Comparison of ENCODE assay signal across 16 cellular contexts in the genomic region with DNA sequence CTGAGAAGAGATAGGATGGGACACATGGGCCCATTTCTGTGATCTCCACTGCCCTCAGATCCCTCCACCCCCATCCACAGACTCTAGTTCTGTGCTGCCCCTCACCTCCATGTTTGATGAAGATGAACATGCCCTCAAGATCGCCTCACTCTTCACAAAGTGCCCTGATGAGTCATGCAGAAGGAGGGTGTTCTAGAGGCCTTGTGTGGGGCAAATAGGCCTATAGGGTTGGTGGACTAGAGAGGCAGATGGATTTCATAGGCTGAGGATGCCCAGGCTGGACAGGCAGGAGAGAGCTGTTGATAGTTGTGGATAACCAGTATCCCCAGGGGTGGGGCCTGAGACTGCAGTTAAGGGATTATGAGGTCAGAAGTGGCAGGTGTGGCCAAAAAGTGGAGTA. TPM values are rescaled to one million over a fixed set of nuclear protein-coding genes. Genes with fewer than 3 reads are reported as not detected.
A peak's percentile ranks its signal among the peaks of the same experiment; 100 is the strongest.
DNase-seq lines count a peak whose midpoint lies in the region; ATAC-seq and TF ChIP-seq lines count a peak whose summit lies in the region.
"Had no signal": no experiment of that assay in that cellular context is flagged by ENCODE, and none has a peak within 500 bp of the region (broad histone marks: within the 10 kb centered on the region; RNA-seq: fewer than 3 reads in every experiment).

TSS of gene CXorf65 (minus strand) at position 314 of the 400 bp plus-strand sequence. CDS start at position 130, 184 bp downstream.

- H3K9ac ChIP-seq in neural progenitor cell, result no peak within 1 kb of the TSS

- peak within 1 kb of the TSS; percentile 100 for H3K4me3 Mint-ChIP-seq in activated T-helper 2 cell treated with anti-CD3 and anti-CD28 coated beads, Interferon-gamma antibody, Interleukin-2, Interleukin-4, amounts not matched to agents 10 μg/mL and 5 μg/mL and 100 μg/mL, durations not matched to agents 14 hours and 24 hours and 36 hours (ENCODE audit: low read depth)
- peak within 1 kb of the TSS; percentile 43 for H3K4me3 Mint-ChIP-seq in neural progenitor cell
- H3K4me3 Mint-ChIP-seq: dendritic cell treated with granulocyte-macrophage colony-stimulating factor and Interleukin-4, amounts not matched to agents 40 ng/mL and 50 ng/mL, for 4 days had no signal

- TF ChIP-seq CTCF in neural progenitor cell (IDR thresholded peaks at IDR 0.05), result no peak

- no peak for ATAC-seq in GM21786 (IDR thresholded peaks at IDR 0.05; ENCODE audit: unreplicated experiment)
- ATAC-seq: gastrocnemius medialis, left lung had no signal

- peaks cover 75% of the 10 kb centered on the region for H3K36me3 Mint-ChIP-seq in activated T-helper 2 cell treated with anti-CD3 and anti-CD28 coated beads, Interferon-gamma antibody, Interleukin-2, Interleukin-4, amounts not matched to agents 10 μg/mL and 5 μg/mL and 100 μg/mL, durations not matched to agents 14 hours and 24 hours and 36 hours (ENCODE audit: low read depth)
- H3K36me3 Mint-ChIP-seq in neural progenitor cell, result no peaks in the 10 kb centered on the region

- peak within 1 kb of the TSS; percentile 99 for H3K27ac ChIP-seq in KOPT-K1 (ENCODE audit: low read depth, low read length, poor library complexity, severe bottlenecking)
- H3K27ac ChIP-seq in neural progenitor cell, result no peak within 1 kb of the TSS
- H3K27ac ChIP-seq: gastrocnemius medialis, left lung, tibial nerve had no signal

- intact Hi-C loops in activated T-helper 2 cell treated with anti-CD3 and anti-CD28 coated beads, Interferon-gamma antibody, Interleukin-2, Interleukin-4, amounts not matched to agents 10 μg/mL and 5 μg/mL and 100 μg/mL, durations not matched to agents 14 hours and 24 hours and 36 hours (cut with micrococcal nuclease), result no loop called here

- no peaks in the 10 kb centered on the region for H4K20me1 ChIP-seq in neural progenitor cell (ENCODE audit: low read depth)

- H3K9me3 ChIP-seq in KOPT-K1 (ENCODE audit: insufficient read depth, low read length, poor library complexity, severe bottlenecking), result no peaks in the 10 kb centered on the region
- no peaks in the 10 kb centered on the region for H3K9me3 ChIP-seq in neural progenitor cell (ENCODE audit: low read depth)
- H3K9me3 ChIP-seq: gastrocnemius medialis, left lung, tibial nerve had no signal

- H3K4me2 ChIP-seq in neural progenitor cell, result no peak within 1 kb of the TSS

- H3K9me3 Mint-ChIP-seq in activated T-helper 2 cell treated with anti-CD3 and anti-CD28 coated beads, Interferon-gamma antibody, Interleukin-2, Interleukin-4, amounts not matched to agents 10 μg/mL and 5 μg/mL and 100 μg/mL, durations not matched to agents 14 hours and 24 hours and 36 hours, result no peaks in the 10 kb centered on the region
- H3K9me3 Mint-ChIP-seq in neural progenitor cell, result peaks cover 9% of the 10 kb centered on the region
- H3K9me3 Mint-ChIP-seq: dendritic cell treated with granulocyte-macrophage colony-stimulating factor and Interleukin-4, amounts not matched to agents 40 ng/mL and 50 ng/mL, for 4 days had no signal

- peaks cover 61% of the 10 kb centered on the region for H3K4me1 Mint-ChIP-seq in activated T-helper 2 cell treated with anti-CD3 and anti-CD28 coated beads, Interferon-gamma antibody, Interleukin-2, Interleukin-4, amounts not matched to agents 10 μg/mL and 5 μg/mL and 100 μg/mL, durations not matched to agents 14 hours and 24 hours and 36 hours (ENCODE audit: low read depth)
- peaks cover 30% of the 10 kb centered on the region for H3K4me1 Mint-ChIP-seq in neural progenitor cell

- no peaks in the 10 kb centered on the region for H3K79me2 ChIP-seq in neural progenitor cell (ENCODE audit: low read depth)

- H3F3A ChIP-seq in neural progenitor cell (ENCODE audit: low read depth), result peaks cover 21% of the 10 kb centered on the region

- peaks cover 16% of the 10 kb centered on the region for H3K4me1 ChIP-seq in neural progenitor cell
- H3K4me1 ChIP-seq: gastrocnemius medialis had no signal

- H3K27ac Mint-ChIP-seq in activated T-helper 2 cell treated with anti-CD3 and anti-CD28 coated beads, Interferon-gamma antibody, Interleukin-2, Interleukin-4, amounts not matched to agents 10 μg/mL and 5 μg/mL and 100 μg/mL, durations not matched to agents 14 hours and 24 hours and 36 hours, result peak within 1 kb of the TSS; percentile 89
- no peak within 1 kb of the TSS for H3K27ac Mint-ChIP-seq in neural progenitor cell

- peak; percentile 26 for DNase-seq in activated CD4-positive, alpha-beta T cell treated with anti-CD3 and anti-CD28 coated beads for 48 hours
- no peak for DNase-seq in activated CD4-positive, alpha-beta T cell treated with anti-CD3 and anti-CD28 coated beads for 1 hour
- no peak for DNase-seq in activated T-helper 2 cell treated with anti-CD3 and anti-CD28 coated beads, Interferon-gamma antibody, Interleukin-2, Interleukin-4, amounts not matched to agents 10 μg/mL and 5 μg/mL and 100 μg/mL, durations not matched to agents 14 hours and 24 hours and 36 hours (ENCODE audit: low spot score)
- DNase-seq in neural progenitor cell (ENCODE audit: low spot score), result no peak
- DNase-seq in NCI-H748 (lab: John Stamatoyannopoulos, UW; ENCODE audit: unreplicated experiment), result no peak
- DNase-seq in glomerular visceral epithelial cell (ENCODE audit: extremely low spot score), result no peak
- DNase-seq: gastrocnemius medialis, GF-D8, left lung, NCI-H1930 had no signal

- H3K27me3 Mint-ChIP-seq in activated T-helper 2 cell treated with anti-CD3 and anti-CD28 coated beads, Interferon-gamma antibody, Interleukin-2, Interleukin-4, amounts not matched to agents 10 μg/mL and 5 μg/mL and 100 μg/mL, durations not matched to agents 14 hours and 24 hours and 36 hours (ENCODE audit: low read depth), result no peaks in the 10 kb centered on the region
- H3K27me3 Mint-ChIP-seq in neural progenitor cell (ENCODE audit: insufficient read depth, low read depth), result peaks cover 2% of the 10 kb centered on the region
- H3K27me3 Mint-ChIP-seq: dendritic cell treated with granulocyte-macrophage colony-stimulating factor and Interleukin-4, amounts not matched to agents 40 ng/mL and 50 ng/mL, for 4 days; progenitor cell of endocrine pancreas had no signal

- H3K36me3 ChIP-seq in KOPT-K1 (ENCODE audit: insufficient read depth, low read length), result peaks cover 43% of the 10 kb centered on the region
- no peaks in the 10 kb centered on the region for H3K36me3 ChIP-seq in neural progenitor cell
- H3K36me3 ChIP-seq: gastrocnemius medialis, tibial nerve had no signal

- H3K27me3 ChIP-seq in neural progenitor cell, result no peaks in the 10 kb centered on the region
- H3K27me3 ChIP-seq: gastrocnemius medialis, left lung, tibial nerve had no signal

- H2AFZ ChIP-seq in neural progenitor cell (replicated peaks), result no peak within 1 kb of the TSS

- no peak within 1 kb of the TSS for H3K4me3 ChIP-seq in neural progenitor cell
- H3K4me3 ChIP-seq: gastrocnemius medialis, left lung, tibial nerve had no signal

RNA-seq across cellular contexts. Expression of gene CXorf65, which starts in this region (rescaled TPM):
- 22.7 and 26.3 TPM in 2 replicates for total RNA-seq in activated T-helper 2 cell treated with anti-CD3 and anti-CD28 coated beads, Interferon-gamma antibody, Interleukin-2, Interleukin-4, amounts not matched to agents 10 μg/mL and 5 μg/mL and 100 μg/mL, durations not matched to agents 14 hours and 24 hours and 36 hours
- total RNA-seq in neural progenitor cell (ENCODE audit: low replicate concordance), result not detected in 2 replicates
- total RNA-seq: gastrocnemius medialis, HT1080, progenitor cell of endocrine pancreas, tibial nerve had no signal

Comparison
In these comparisons a context has a peak if more than half of its experiments do, and no peak if none do; other contexts are left out.
1. RNA of gene CXorf65 (total RNA-seq): 22.7 to 26.3 TPM in activated T-helper 2 cell treated with anti-CD3 and anti-CD28 coated beads, Interferon-gamma antibody, Interleukin-2, Interleukin-4, amounts not matched to agents 10 μg/mL and 5 μg/mL and 100 μg/mL, durations not matched to agents 14 hours and 24 hours and 36 hours; not detected in neural progenitor cell; every median in the first group is over 10 times any median in the second.